In the genomic region with DNA sequence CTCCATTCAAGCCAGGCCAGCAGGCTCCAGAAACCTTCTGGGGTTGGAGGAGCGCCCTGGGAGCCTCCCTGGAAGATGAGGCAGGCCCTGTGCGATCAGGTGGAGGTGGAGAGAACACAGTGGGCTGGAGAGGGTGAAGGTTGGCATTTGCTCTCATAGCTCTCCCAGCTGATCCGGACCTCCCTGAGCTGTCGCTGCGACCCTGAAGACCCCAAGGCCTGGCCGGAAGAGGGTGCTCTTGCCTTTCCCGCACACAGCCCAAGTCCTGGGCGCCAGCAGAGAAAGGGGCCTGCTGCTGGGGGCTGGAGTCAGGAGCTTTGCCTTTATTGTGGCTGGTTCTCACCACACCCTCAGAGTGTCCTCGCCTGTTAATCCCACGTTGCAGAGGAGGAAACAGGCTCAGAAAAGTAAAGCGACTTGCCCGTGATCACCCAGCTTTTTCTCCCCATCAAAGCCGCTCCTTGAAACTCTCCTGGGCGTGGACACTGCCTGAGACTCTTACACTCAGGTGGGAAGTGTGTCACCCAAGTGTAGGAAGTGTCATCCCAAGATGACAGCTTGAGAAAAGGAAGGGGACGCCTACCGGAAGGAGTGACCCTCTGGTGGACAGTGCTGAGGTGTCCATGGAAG, we compare ENCODE assay signal across 1 cellular context.
A peak's percentile ranks its signal among the peaks of the same experiment; 100 is the strongest.
TF ChIP-seq lines count a peak whose summit lies in the region.

No MANE protein-coding gene starts in this region.

TF ChIP-seq in K562, 482 proteins besides CTCF, POLR2A, EP300 and RAD21:
- peak; percentile 63; the same call in 1 of the 2 replicates for TF ChIP-seq TFAP4 (CRISPR knock-in tag; IDR thresholded peaks at IDR 0.05; ENCODE audit: borderline replicate concordance)
- TF ChIP-seq DLX4 (CRISPR knock-in tag; IDR thresholded peaks at IDR 0.05), result no peak
- TF ChIP-seq DEAF1 (CRISPR knock-in tag; IDR thresholded peaks at IDR 0.05), result peak; percentile 39; the same call in 1 of the 2 replicates
- TF ChIP-seq SMC3 (conservative IDR thresholded peaks at IDR 0.05; ENCODE audit: insufficient read depth, low read depth, low read length), result peak; percentile 49; the same call in 1 of the 2 replicates
- peak; percentile 57; the same call in 1 of the 2 replicates for TF ChIP-seq ZBTB33 (CRISPR knock-in tag; IDR thresholded peaks at IDR 0.05)
- TF ChIP-seq ZBTB7A (IDR thresholded peaks at IDR 0.05; ENCODE audit: borderline replicate concordance, control insufficient read depth, low read depth, low read length), result peak; percentile 93
